9 cellular contexts compared by ENCODE assay signal in genomic region chr19:38691938-38692457, GRCh38. TPM values are rescaled to one million over a fixed set of nuclear protein-coding genes. Genes with fewer than 3 reads are reported as not detected.
A peak's percentile ranks its signal among the peaks of the same experiment; 100 is the strongest.
DNase-seq lines count a peak whose midpoint lies in the region; ATAC-seq, FAIRE-seq and TF ChIP-seq lines count a peak whose summit lies in the region.
"Had no signal": no experiment of that assay in that cellular context is flagged by ENCODE, and none has a peak within 500 bp of the region (broad histone marks: within the 10 kb centered on the region; RNA-seq: fewer than 3 reads in every experiment).

No MANE protein-coding gene starts in this region.

- POLR2A ChIA-PET in CD4-positive, alpha-beta memory T cell (lab: Charles Lee; ENCODE audit: partially characterized antibody): interaction anchor here (1.2 to 2.5 kb wide), 2 partner anchors 11 to 45 kb away, joined by 8 to 23 read pairs; partner anchors contain the start of gene ACTN4

- H3K79me2 ChIP-seq in parathyroid adenoma: peaks cover 81% of the 10 kb centered on the region

- TF ChIP-seq CTCF in foreskin keratinocyte (conservative IDR thresholded peaks at IDR 0.05) (no peak), parathyroid adenoma (IDR thresholded peaks at IDR 0.05) (no peak)

- no peak for ATAC-seq in T-helper 17 cell
- peak; percentile 56 for ATAC-seq in foreskin keratinocyte
- ATAC-seq in HG02884 (IDR thresholded peaks at IDR 0.05; ENCODE audit: unreplicated experiment): no peak
- no peak for ATAC-seq in GM18861 (IDR thresholded peaks at IDR 0.05; ENCODE audit: unreplicated experiment)

- H3K27ac ChIP-seq in CD4-positive, alpha-beta memory T cell (ENCODE audit: low read depth, low read length): peak overlapping the region; percentile 18
- H3K27ac ChIP-seq in foreskin keratinocyte (peak overlapping the region; percentile 100), parathyroid adenoma (peak overlapping the region; percentile 78)

- CTCF ChIA-PET in CD4-positive, alpha-beta memory T cell (lab: Charles Lee; ENCODE audit: partially characterized antibody): interaction anchor here (1.0 to 1.5 kb wide), 3 partner anchors 34 to 237 kb away, joined by 3 read pairs; no protein-coding TSS in a partner anchor

- DNase-seq in CD4-positive, alpha-beta memory T cell: no peak
- DNase-seq in T-helper 17 cell: no peak
- DNase-seq in foreskin keratinocyte: peak; percentile 90 to 93
- DNase-seq in GM12891 (ENCODE audit: insufficient read length, low spot score): no peak
- DNase-seq in activated T-cell treated with anti-CD3 and anti-CD28 coated beads for 4 hours: no peak

- intact Hi-C loops in CD4-positive, alpha-beta memory T cell (cut with micrococcal nuclease): no loop called here

- no peaks in the 10 kb centered on the region for H3K27me3 Mint-ChIP-seq in CD4-positive, alpha-beta memory T cell
- no peaks in the 10 kb centered on the region for H3K27me3 Mint-ChIP-seq in T-helper 17 cell
- H3K27me3 Mint-ChIP-seq: activated naive CD4-positive, alpha-beta T cell treated with anti-CD3 and anti-CD28 coated beads, Interleukin-2, amount 50 U/mL, for 24 hours had no signal

- H3K36me3 Mint-ChIP-seq in CD4-positive, alpha-beta memory T cell: peaks cover 0 to 10% of the 10 kb centered on the region in 2 donors
- H3K36me3 Mint-ChIP-seq in T-helper 17 cell (ENCODE audit: low read depth): no peaks in the 10 kb centered on the region

- no peaks in the 10 kb centered on the region for H3K27me3 ChIP-seq in CD4-positive, alpha-beta memory T cell (ENCODE audit: insufficient read depth, low read length)
- no peaks in the 10 kb centered on the region for H3K27me3 ChIP-seq in foreskin keratinocyte
- no peaks in the 10 kb centered on the region for H3K27me3 ChIP-seq in parathyroid adenoma (ENCODE audit: control insufficient read depth, insufficient read depth, low read length)

- no peak overlapping the region for H2AFZ ChIP-seq in parathyroid adenoma

- H3K4me1 Mint-ChIP-seq in CD4-positive, alpha-beta memory T cell: peaks cover 52 to 92% (median 72%) of the 10 kb centered on the region in 4 donors
- peaks cover 66% of the 10 kb centered on the region for H3K4me1 Mint-ChIP-seq in T-helper 17 cell

- peak overlapping the region in 7 of 8 donors; percentile 46 to 85 (median 60) for H3K4me3 Mint-ChIP-seq in CD4-positive, alpha-beta memory T cell
- peak overlapping the region; percentile 63 for H3K4me3 Mint-ChIP-seq in T-helper 17 cell
- H3K4me3 Mint-ChIP-seq: activated naive CD4-positive, alpha-beta T cell treated with anti-CD3 and anti-CD28 coated beads, Interleukin-2, amount 50 U/mL, for 24 hours had no signal

- TF ChIP-seq POLR2A in GM12891 (IDR thresholded peaks at IDR 0.05; ENCODE audit: low read depth, low read length): no peak

- H3K9me3 Mint-ChIP-seq in CD4-positive, alpha-beta memory T cell: no peaks in the 10 kb centered on the region
- H3K9me3 Mint-ChIP-seq: activated naive CD4-positive, alpha-beta T cell treated with anti-CD3 and anti-CD28 coated beads, Interleukin-2, amount 50 U/mL, for 24 hours had no signal

- FAIRE-seq in GM12891 (lab: Jason Lieb, UNC): no peak

- H3K9me3 ChIP-seq in CD4-positive, alpha-beta memory T cell (ENCODE audit: control insufficient read depth in 1 of 2, low read length in 2 of 2): no peaks in the 10 kb centered on the region
- no peaks in the 10 kb centered on the region for H3K9me3 ChIP-seq in T-helper 17 cell (ENCODE audit: control insufficient read depth, low read length, poor library complexity, severe bottlenecking)
- H3K9me3 ChIP-seq in parathyroid adenoma (ENCODE audit: control insufficient read depth, low read length): no peaks in the 10 kb centered on the region

- H3K36me3 ChIP-seq in CD4-positive, alpha-beta memory T cell (ENCODE audit: insufficient read depth, low read length): no peaks in the 10 kb centered on the region
- no peaks in the 10 kb centered on the region for H3K36me3 ChIP-seq in parathyroid adenoma (ENCODE audit: control insufficient read depth, insufficient read depth, low read length)

- H3K4me3 ChIP-seq in CD4-positive, alpha-beta memory T cell (ENCODE audit: low read length in 2 of 2): no peak overlapping the region
- H3K4me3 ChIP-seq in parathyroid adenoma (ENCODE audit: low read depth, low read length): peak overlapping the region; percentile 29

- peak overlapping the region; percentile 48 to 84 (median 78) for H3K27ac Mint-ChIP-seq in CD4-positive, alpha-beta memory T cell
- H3K27ac Mint-ChIP-seq in T-helper 17 cell: peak overlapping the region; percentile 87
- H3K27ac Mint-ChIP-seq: activated naive CD4-positive, alpha-beta T cell treated with anti-CD3 and anti-CD28 coated beads, Interleukin-2, amount 50 U/mL, for 24 hours had no signal

- peaks cover 96% of the 10 kb centered on the region for H3K4me1 ChIP-seq in CD4-positive, alpha-beta memory T cell (ENCODE audit: insufficient read depth, low read length)
- H3K4me1 ChIP-seq in foreskin keratinocyte (peaks cover 75% of the 10 kb centered on the region), parathyroid adenoma (peaks cover 71% of the 10 kb centered on the region)

- peak overlapping the region; percentile 66 for H3K4me2 ChIP-seq in parathyroid adenoma (ENCODE audit: low read length)

- H3K9ac ChIP-seq in parathyroid adenoma: no peak overlapping the region

TF ChIP-seq in GM12891, 5 proteins besides CTCF, POLR2A, EP300 and RAD21:
- TF ChIP-seq SPI1 (IDR thresholded peaks at IDR 0.05; ENCODE audit: low read depth, low read length): no peak
- TF ChIP-seq POU2F2 (IDR thresholded peaks at IDR 0.05; ENCODE audit: low read depth, low read length): no peak
- no peak for TF ChIP-seq PAX5 (IDR thresholded peaks at IDR 0.05; ENCODE audit: insufficient read depth, low read length, severe bottlenecking)
- no peak for TF ChIP-seq POLR2AphosphoS5 (IDR thresholded peaks at IDR 0.05; ENCODE audit: low read depth, low read length)
- TF ChIP-seq TAF1 (IDR thresholded peaks at IDR 0.05; ENCODE audit: low read depth, low read length): no peak
TF ChIP-seq in GM12891: peak in this region for 0.

RNA-seq across cellular contexts. Expression of gene ACTN4, which starts 44.5 kb away (rescaled TPM):
- total RNA-seq in CD4-positive, alpha-beta memory T cell: 100 to 1,000 TPM; 151 to 155 TPM
- 10 to 100 TPM in 1 of 2 donors, 1 to 10 TPM in 1; 4.0 to 24.4 TPM for polyA plus RNA-seq in CD4-positive, alpha-beta memory T cell
- total RNA-seq in T-helper 17 cell (100 to 1,000 TPM; 201 to 205 TPM), foreskin keratinocyte (499 and 534 TPM in 2 replicates)
- polyA plus RNA-seq in foreskin keratinocyte: 532 and 546 TPM in 2 replicates
- 122 TPM for polyA plus RNA-seq in GM12891 (2012; ENCODE audit: low read depth, missing spikeins)

RNA-seq across cellular contexts. Expression of gene CAPN12, which starts 52.3 kb away (rescaled TPM):
- 10 to 100 TPM; 16.8 to 19.5 TPM for total RNA-seq in CD4-positive, alpha-beta memory T cell
- polyA plus RNA-seq in CD4-positive, alpha-beta memory T cell: 1 to 10 TPM; 3.9 to 9.9 TPM
- total RNA-seq in T-helper 17 cell (1 to 10 TPM; 6.8 to 9.0 TPM), foreskin keratinocyte (0.78 and 1.4 TPM in 2 replicates)
- polyA plus RNA-seq in foreskin keratinocyte: 1.6 and 2.5 TPM in 2 replicates
- polyA plus RNA-seq in GM12891 (2012; ENCODE audit: low read depth, missing spikeins): 5.3 TPM

Comparison
In these comparisons a context has a peak if more than half of its experiments do, and no peak if none do; other contexts are left out.
1. DNase-seq: peak in foreskin keratinocyte (2 of 2); none in CD4-positive, alpha-beta memory T cell (0 of 5), T-helper 17 cell (0 of 3), GM12891 (single experiment) and activated T-cell treated with anti-CD3 and anti-CD28 coated beads for 4 hours (single experiment).
2. H3K27ac ChIP-seq: peak in every context shown above with its lines; median percentile 100 in foreskin keratinocyte; 78 in parathyroid adenoma; 18 in CD4-positive, alpha-beta memory T cell.